ENCODE assay signal across 1 cellular context in the genomic region with DNA sequence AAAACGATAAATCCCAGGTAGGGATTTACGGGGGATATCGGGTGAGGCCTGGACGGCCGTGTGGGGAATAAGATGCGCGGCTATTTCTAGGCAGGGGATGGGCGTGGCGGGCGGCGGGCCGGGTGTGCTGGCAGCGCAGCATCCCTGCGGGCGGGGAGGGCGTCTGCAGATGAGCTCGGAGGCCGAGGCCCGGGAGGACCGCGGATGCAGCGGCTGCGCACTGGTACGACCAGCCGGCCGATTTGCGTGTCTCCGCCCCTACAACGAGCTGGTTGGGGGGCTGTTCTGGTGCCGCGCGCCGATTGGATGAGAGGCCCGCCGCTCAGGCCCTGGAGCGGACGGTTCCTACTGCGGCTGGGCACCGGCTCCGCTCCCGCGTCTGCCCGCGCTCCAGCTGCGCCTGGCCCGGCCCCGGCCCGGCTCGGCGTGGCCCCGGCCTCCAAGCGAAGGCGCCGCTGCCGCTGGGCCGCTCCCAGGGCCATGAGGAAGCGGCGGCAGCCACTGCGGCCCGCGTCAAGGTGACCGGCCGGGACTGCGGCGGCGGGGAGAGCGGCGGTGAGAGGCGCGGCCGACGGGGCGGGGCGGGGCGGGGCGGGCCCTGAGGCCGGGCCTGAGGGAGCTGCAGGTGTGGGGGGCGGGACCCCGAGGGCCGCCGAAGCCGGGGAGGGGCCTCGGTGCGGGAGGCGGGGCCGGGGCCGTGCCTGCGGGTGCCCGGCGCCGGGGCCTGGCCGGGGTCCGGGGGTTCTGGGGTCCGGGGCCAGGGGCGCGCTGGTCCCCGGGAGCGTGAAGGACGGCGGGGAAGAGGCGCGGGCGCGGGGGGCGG.
TF ChIP-seq lines count a peak whose summit lies in the region.

A gene with protein sequence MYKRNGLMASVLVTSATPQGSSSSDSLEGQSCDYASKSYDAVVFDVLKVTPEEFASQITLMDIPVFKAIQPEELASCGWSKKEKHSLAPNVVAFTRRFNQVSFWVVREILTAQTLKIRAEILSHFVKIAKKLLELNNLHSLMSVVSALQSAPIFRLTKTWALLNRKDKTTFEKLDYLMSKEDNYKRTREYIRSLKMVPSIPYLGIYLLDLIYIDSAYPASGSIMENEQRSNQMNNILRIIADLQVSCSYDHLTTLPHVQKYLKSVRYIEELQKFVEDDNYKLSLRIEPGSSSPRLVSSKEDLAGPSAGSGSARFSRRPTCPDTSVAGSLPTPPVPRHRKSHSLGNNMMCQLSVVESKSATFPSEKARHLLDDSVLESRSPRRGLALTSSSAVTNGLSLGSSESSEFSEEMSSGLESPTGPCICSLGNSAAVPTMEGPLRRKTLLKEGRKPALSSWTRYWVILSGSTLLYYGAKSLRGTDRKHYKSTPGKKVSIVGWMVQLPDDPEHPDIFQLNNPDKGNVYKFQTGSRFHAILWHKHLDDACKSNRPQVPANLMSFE (plus strand): TSS at position 325 of the 823 bp plus-strand sequence. CDS start 47,508 bp downstream, outside the sequence.

TF ChIP-seq in K562, 482 proteins besides CTCF, POLR2A, EP300 and RAD21 (continued from another document and continues in another):
- TF ChIP-seq, protein P1, sequence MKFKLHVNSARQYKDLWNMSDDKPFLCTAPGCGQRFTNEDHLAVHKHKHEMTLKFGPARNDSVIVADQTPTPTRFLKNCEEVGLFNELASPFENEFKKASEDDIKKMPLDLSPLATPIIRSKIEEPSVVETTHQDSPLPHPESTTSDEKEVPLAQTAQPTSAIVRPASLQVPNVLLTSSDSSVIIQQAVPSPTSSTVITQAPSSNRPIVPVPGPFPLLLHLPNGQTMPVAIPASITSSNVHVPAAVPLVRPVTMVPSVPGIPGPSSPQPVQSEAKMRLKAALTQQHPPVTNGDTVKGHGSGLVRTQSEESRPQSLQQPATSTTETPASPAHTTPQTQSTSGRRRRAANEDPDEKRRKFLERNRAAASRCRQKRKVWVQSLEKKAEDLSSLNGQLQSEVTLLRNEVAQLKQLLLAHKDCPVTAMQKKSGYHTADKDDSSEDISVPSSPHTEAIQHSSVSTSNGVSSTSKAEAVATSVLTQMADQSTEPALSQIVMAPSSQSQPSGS (CRISPR knock-in tag; IDR thresholded peaks at IDR 0.05), result no peak
- TF ChIP-seq ZNF668 (CRISPR knock-in tag; IDR thresholded peaks at IDR 0.05), result no peak
- TF ChIP-seq ZNF583 (CRISPR knock-in tag; IDR thresholded peaks at IDR 0.05), result no peak
- TF ChIP-seq HDAC8 (tag; IDR thresholded peaks at IDR 0.05), result no peak
- no peak for TF ChIP-seq SMARCE1 (IDR thresholded peaks at IDR 0.05)
- no peak for TF ChIP-seq SMARCA5 (IDR thresholded peaks at IDR 0.05)
- TF ChIP-seq PHF21A (IDR thresholded peaks at IDR 0.05; ENCODE audit: borderline replicate concordance, low read depth), result no peak
- no peak for TF ChIP-seq KDM5B (IDR thresholded peaks at IDR 0.05; ENCODE audit: insufficient replicate concordance, low read depth, low read length)
- TF ChIP-seq ZNF232 (CRISPR knock-in tag; IDR thresholded peaks at IDR 0.05), result no peak
- no peak for TF ChIP-seq NR3C1 (CRISPR knock-in tag; IDR thresholded peaks at IDR 0.05)
- no peak for TF ChIP-seq EZH2 (IDR thresholded peaks at IDR 0.05; ENCODE audit: borderline replicate concordance, low read depth, low read length)
- no peak for TF ChIP-seq MYNN (IDR thresholded peaks at IDR 0.05)
- no peak for TF ChIP-seq MYNN (CRISPR knock-in tag; IDR thresholded peaks at IDR 0.05)
- no peak for TF ChIP-seq TEAD2 (tag; IDR thresholded peaks at IDR 0.05)
- TF ChIP-seq GTF2E2 (tag; IDR thresholded peaks at IDR 0.05), result no peak
- no peak for TF ChIP-seq ERF (CRISPR knock-in tag; IDR thresholded peaks at IDR 0.05)
- TF ChIP-seq FOSL1 (tag; conservative IDR thresholded peaks at IDR 0.05), result no peak
- TF ChIP-seq, protein P2, sequence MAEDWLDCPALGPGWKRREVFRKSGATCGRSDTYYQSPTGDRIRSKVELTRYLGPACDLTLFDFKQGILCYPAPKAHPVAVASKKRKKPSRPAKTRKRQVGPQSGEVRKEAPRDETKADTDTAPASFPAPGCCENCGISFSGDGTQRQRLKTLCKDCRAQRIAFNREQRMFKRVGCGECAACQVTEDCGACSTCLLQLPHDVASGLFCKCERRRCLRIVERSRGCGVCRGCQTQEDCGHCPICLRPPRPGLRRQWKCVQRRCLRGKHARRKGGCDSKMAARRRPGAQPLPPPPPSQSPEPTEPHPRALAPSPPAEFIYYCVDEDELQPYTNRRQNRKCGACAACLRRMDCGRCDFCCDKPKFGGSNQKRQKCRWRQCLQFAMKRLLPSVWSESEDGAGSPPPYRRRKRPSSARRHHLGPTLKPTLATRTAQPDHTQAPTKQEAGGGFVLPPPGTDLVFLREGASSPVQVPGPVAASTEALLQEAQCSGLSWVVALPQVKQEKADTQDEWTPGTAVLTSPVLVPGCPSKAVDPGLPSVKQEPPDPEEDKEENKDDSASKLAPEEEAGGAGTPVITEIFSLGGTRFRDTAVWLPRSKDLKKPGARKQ (CRISPR knock-in tag; IDR thresholded peaks at IDR 0.05), result no peak
- TF ChIP-seq, protein P3, sequence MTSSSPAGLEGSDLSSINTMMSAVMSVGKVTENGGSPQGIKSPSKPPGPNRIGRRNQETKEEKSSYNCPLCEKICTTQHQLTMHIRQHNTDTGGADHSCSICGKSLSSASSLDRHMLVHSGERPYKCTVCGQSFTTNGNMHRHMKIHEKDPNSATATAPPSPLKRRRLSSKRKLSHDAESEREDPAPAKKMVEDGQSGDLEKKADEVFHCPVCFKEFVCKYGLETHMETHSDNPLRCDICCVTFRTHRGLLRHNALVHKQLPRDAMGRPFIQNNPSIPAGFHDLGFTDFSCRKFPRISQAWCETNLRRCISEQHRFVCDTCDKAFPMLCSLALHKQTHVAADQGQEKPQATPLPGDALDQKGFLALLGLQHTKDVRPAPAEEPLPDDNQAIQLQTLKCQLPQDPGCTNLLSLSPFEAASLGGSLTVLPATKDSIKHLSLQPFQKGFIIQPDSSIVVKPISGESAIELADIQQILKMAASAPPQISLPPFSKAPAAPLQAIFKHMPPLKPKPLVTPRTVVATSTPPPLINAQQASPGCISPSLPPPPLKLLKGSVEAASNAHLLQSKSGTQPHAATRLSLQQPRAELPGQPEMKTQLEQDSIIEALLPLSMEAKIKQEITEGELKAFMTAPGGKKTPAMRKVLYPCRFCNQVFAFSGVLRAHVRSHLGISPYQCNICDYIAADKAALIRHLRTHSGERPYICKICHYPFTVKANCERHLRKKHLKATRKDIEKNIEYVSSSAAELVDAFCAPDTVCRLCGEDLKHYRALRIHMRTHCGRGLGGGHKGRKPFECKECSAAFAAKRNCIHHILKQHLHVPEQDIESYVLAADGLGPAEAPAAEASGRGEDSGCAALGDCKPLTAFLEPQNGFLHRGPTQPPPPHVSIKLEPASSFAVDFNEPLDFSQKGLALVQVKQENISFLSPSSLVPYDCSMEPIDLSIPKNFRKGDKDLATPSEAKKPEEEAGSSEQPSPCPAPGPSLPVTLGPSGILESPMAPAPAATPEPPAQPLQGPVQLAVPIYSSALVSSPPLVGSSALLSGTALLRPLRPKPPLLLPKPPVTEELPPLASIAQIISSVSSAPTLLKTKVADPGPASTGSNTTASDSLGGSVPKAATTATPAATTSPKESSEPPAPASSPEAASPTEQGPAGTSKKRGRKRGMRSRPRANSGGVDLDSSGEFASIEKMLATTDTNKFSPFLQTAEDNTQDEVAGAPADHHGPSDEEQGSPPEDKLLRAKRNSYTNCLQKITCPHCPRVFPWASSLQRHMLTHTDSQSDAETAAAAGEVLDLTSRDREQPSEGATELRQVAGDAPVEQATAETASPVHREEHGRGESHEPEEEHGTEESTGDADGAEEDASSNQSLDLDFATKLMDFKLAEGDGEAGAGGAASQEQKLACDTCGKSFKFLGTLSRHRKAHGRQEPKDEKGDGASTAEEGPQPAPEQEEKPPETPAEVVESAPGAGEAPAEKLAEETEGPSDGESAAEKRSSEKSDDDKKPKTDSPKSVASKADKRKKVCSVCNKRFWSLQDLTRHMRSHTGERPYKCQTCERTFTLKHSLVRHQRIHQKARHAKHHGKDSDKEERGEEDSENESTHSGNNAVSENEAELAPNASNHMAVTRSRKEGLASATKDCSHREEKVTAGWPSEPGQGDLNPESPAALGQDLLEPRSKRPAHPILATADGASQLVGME (CRISPR knock-in tag; IDR thresholded peaks at IDR 0.05), result 0 out of 2 replicates have a peak, but pooled peaks have one; percentile 76
- peak; percentile 70; the same call in 1 of the 2 replicates for TF ChIP-seq CREM (IDR thresholded peaks at IDR 0.05; ENCODE audit: low read depth)
- TF ChIP-seq ZNF76 (CRISPR knock-in tag; IDR thresholded peaks at IDR 0.05; ENCODE audit: borderline replicate concordance), result no peak
- TF ChIP-seq, protein P4, sequence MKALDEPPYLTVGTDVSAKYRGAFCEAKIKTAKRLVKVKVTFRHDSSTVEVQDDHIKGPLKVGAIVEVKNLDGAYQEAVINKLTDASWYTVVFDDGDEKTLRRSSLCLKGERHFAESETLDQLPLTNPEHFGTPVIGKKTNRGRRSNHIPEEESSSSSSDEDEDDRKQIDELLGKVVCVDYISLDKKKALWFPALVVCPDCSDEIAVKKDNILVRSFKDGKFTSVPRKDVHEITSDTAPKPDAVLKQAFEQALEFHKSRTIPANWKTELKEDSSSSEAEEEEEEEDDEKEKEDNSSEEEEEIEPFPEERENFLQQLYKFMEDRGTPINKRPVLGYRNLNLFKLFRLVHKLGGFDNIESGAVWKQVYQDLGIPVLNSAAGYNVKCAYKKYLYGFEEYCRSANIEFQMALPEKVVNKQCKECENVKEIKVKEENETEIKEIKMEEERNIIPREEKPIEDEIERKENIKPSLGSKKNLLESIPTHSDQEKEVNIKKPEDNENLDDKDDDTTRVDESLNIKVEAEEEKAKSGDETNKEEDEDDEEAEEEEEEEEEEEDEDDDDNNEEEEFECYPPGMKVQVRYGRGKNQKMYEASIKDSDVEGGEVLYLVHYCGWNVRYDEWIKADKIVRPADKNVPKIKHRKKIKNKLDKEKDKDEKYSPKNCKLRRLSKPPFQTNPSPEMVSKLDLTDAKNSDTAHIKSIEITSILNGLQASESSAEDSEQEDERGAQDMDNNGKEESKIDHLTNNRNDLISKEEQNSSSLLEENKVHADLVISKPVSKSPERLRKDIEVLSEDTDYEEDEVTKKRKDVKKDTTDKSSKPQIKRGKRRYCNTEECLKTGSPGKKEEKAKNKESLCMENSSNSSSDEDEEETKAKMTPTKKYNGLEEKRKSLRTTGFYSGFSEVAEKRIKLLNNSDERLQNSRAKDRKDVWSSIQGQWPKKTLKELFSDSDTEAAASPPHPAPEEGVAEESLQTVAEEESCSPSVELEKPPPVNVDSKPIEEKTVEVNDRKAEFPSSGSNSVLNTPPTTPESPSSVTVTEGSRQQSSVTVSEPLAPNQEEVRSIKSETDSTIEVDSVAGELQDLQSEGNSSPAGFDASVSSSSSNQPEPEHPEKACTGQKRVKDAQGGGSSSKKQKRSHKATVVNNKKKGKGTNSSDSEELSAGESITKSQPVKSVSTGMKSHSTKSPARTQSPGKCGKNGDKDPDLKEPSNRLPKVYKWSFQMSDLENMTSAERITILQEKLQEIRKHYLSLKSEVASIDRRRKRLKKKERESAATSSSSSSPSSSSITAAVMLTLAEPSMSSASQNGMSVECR (CRISPR knock-in tag; IDR thresholded peaks at IDR 0.05), result no peak; the same call in 1 of the 2 replicates
- TF ChIP-seq, protein P5, sequence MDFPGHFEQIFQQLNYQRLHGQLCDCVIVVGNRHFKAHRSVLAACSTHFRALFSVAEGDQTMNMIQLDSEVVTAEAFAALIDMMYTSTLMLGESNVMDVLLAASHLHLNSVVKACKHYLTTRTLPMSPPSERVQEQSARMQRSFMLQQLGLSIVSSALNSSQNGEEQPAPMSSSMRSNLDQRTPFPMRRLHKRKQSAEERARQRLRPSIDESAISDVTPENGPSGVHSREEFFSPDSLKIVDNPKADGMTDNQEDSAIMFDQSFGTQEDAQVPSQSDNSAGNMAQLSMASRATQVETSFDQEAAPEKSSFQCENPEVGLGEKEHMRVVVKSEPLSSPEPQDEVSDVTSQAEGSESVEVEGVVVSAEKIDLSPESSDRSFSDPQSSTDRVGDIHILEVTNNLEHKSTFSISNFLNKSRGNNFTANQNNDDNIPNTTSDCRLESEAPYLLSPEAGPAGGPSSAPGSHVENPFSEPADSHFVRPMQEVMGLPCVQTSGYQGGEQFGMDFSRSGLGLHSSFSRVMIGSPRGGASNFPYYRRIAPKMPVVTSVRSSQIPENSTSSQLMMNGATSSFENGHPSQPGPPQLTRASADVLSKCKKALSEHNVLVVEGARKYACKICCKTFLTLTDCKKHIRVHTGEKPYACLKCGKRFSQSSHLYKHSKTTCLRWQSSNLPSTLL (IDR thresholded peaks at IDR 0.05), result no peak
- no peak for TF ChIP-seq RFX1 (IDR thresholded peaks at IDR 0.05)
- TF ChIP-seq FOXA3 (CRISPR knock-in tag; conservative IDR thresholded peaks at IDR 0.05 in 1 of 2, IDR thresholded peaks at IDR 0.05 in 1 of 2), result no peak
- TF ChIP-seq MAFG (tag; conservative IDR thresholded peaks at IDR 0.05), result no peak
- TF ChIP-seq, protein P6, sequence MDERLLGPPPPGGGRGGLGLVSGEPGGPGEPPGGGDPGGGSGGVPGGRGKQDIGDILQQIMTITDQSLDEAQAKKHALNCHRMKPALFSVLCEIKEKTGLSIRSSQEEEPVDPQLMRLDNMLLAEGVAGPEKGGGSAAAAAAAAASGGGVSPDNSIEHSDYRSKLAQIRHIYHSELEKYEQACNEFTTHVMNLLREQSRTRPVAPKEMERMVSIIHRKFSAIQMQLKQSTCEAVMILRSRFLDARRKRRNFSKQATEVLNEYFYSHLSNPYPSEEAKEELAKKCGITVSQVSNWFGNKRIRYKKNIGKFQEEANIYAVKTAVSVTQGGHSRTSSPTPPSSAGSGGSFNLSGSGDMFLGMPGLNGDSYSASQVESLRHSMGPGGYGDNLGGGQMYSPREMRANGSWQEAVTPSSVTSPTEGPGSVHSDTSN (CRISPR knock-in tag; IDR thresholded peaks at IDR 0.05; ENCODE audit: low read depth), result peak; percentile 78
- TF ChIP-seq, protein P6 (tag; conservative IDR thresholded peaks at IDR 0.05; ENCODE audit: low read depth), result peak; percentile 76
- peak; percentile 68 for TF ChIP-seq SP2 (IDR thresholded peaks at IDR 0.05; ENCODE audit: extremely low read depth, low read depth, low read length, poor library complexity, severe bottlenecking)
